ENCODE assay signal across 10 cellular contexts in genomic region chr3:65436580-65436979, GRCh38.
DNase-seq lines count a peak whose midpoint lies in the region; ATAC-seq and TF ChIP-seq lines count a peak whose summit lies in the region.
"Had no signal": no experiment of that assay in that cellular context is flagged by ENCODE, and none has a peak within 500 bp of the region (broad histone marks: within the 10 kb centered on the region; RNA-seq: fewer than 3 reads in every experiment).

No MANE protein-coding gene starts in this region.

- peak; percentile 2 for DNase-seq in activated CD8-positive, alpha-beta T cell treated with anti-CD3 and anti-CD28 coated beads for 36 hours
- DNase-seq in activated CD8-positive, alpha-beta T cell treated with anti-CD3 and anti-CD28 coated beads, Interleukin-2, amount 10 ng/mL, durations not matched to agents 7 days and 5 days = no peak
- DNase-seq in fibroblast of pulmonary artery (ENCODE audit: low read depth) (peak; percentile 20), tibial nerve (ENCODE audit: low spot score in 2 of 2) (no peak), T-helper 1 cell (no peak)
- no peak for DNase-seq in activated T-cell treated with anti-CD3 and anti-CD28 coated beads, Interleukin-2, amount 50 U/mL, for 4 hours
- DNase-seq: CD4-positive, alpha-beta memory T cell; naive thymus-derived CD4-positive, alpha-beta T cell had no signal

- no peaks in the 10 kb centered on the region for H3F3A ChIP-seq in OCI-LY1 (ENCODE audit: insufficient read depth, low read length)

- TF ChIP-seq POLR2A in tibial nerve (IDR thresholded peaks at IDR 0.05) = no peak

- H3K27ac ChIP-seq in OCI-LY1 (ENCODE audit: low read depth, low read length, poor library complexity, severe bottlenecking) (no peak overlapping the region), tibial nerve (peak overlapping the region in 1 of 4 donors; percentile 58)

- no peaks in the 10 kb centered on the region for H3K9me2 ChIP-seq in OCI-LY1 (ENCODE audit: low read depth, low read length)

- no peak overlapping the region for H3K4me2 ChIP-seq in OCI-LY1 (ENCODE audit: low read length)

- 28 to 43% methylated on average over 1 of the region's 1 CpG for WGBS in tibial nerve, 2 donors

- H3K27me3 ChIP-seq in OCI-LY1 (ENCODE audit: insufficient read depth, low read length) (no peaks in the 10 kb centered on the region), tibial nerve (no peaks in the 10 kb centered on the region)

- no peak overlapping the region for H3K9ac ChIP-seq in OCI-LY1 (ENCODE audit: low read length)

- peak in 1 of 2 donors; percentile 21 for TF ChIP-seq EP300 in tibial nerve (IDR thresholded peaks at IDR 0.05)

- intact Hi-C loops in activated CD8-positive, alpha-beta T cell treated with anti-CD3 and anti-CD28 coated beads for 36 hours (cut with micrococcal nuclease) = no loop called here

- H3K9me3 ChIP-seq in OCI-LY1 (ENCODE audit: low read length) (no peaks in the 10 kb centered on the region), tibial nerve (no peaks in the 10 kb centered on the region)

- H3K36me3 ChIP-seq in OCI-LY1 (ENCODE audit: insufficient read depth, low read length) (no peaks in the 10 kb centered on the region), tibial nerve (peaks cover 0 to 27% (median 0%) of the 10 kb centered on the region in 3 donors)

- no peak overlapping the region for H3K4me3 ChIP-seq in OCI-LY1 (ENCODE audit: low read depth, low read length, poor library complexity, severe bottlenecking)
- H3K4me3 ChIP-seq in fibroblast of pulmonary artery (replicated peaks; ENCODE audit: low read depth, low read length) = no peak overlapping the region
- H3K4me3 ChIP-seq in tibial nerve = no peak overlapping the region

- no peaks in the 10 kb centered on the region for H3K9me3 Mint-ChIP-seq in activated CD8-positive, alpha-beta T cell treated with anti-CD3 and anti-CD28 coated beads for 36 hours
- no peaks in the 10 kb centered on the region for H3K9me3 Mint-ChIP-seq in activated CD8-positive, alpha-beta T cell treated with anti-CD3 and anti-CD28 coated beads, Interleukin-2, amount 10 ng/mL, durations not matched to agents 7 days and 5 days (ENCODE audit: insufficient read depth)
- no peaks in the 10 kb centered on the region for H3K9me3 Mint-ChIP-seq in activated T-cell treated with anti-CD3 and anti-CD28 coated beads, Interleukin-2, amount 50 U/mL, for 4 hours

- no peak overlapping the region for H2AFZ ChIP-seq in OCI-LY1 (ENCODE audit: low read length)

- H3K36me3 Mint-ChIP-seq in activated CD8-positive, alpha-beta T cell treated with anti-CD3 and anti-CD28 coated beads for 36 hours (ENCODE audit: low read depth) = no peaks in the 10 kb centered on the region
- H3K36me3 Mint-ChIP-seq in activated CD8-positive, alpha-beta T cell treated with anti-CD3 and anti-CD28 coated beads, Interleukin-2, amount 10 ng/mL, durations not matched to agents 7 days and 5 days (ENCODE audit: low read depth) = no peaks in the 10 kb centered on the region
- no peaks in the 10 kb centered on the region for H3K36me3 Mint-ChIP-seq in activated T-cell treated with anti-CD3 and anti-CD28 coated beads, Interleukin-2, amount 50 U/mL, for 4 hours (ENCODE audit: insufficient read depth)
- H3K36me3 Mint-ChIP-seq: CD4-positive, alpha-beta memory T cell; naive thymus-derived CD4-positive, alpha-beta T cell had no signal

- no peak overlapping the region for H3K4me3 Mint-ChIP-seq in activated CD8-positive, alpha-beta T cell treated with anti-CD3 and anti-CD28 coated beads for 36 hours
- no peak overlapping the region for H3K4me3 Mint-ChIP-seq in activated CD8-positive, alpha-beta T cell treated with anti-CD3 and anti-CD28 coated beads, Interleukin-2, amount 10 ng/mL, durations not matched to agents 7 days and 5 days
- no peak overlapping the region for H3K4me3 Mint-ChIP-seq in activated T-cell treated with anti-CD3 and anti-CD28 coated beads, Interleukin-2, amount 50 U/mL, for 4 hours
- H3K4me3 Mint-ChIP-seq: CD4-positive, alpha-beta memory T cell; naive thymus-derived CD4-positive, alpha-beta T cell had no signal

- no peak overlapping the region for H3K27ac Mint-ChIP-seq in activated CD8-positive, alpha-beta T cell treated with anti-CD3 and anti-CD28 coated beads for 36 hours
- H3K27ac Mint-ChIP-seq in activated CD8-positive, alpha-beta T cell treated with anti-CD3 and anti-CD28 coated beads, Interleukin-2, amount 10 ng/mL, durations not matched to agents 7 days and 5 days = no peak overlapping the region
- H3K27ac Mint-ChIP-seq: CD4-positive, alpha-beta memory T cell; naive thymus-derived CD4-positive, alpha-beta T cell had no signal

- no peaks in the 10 kb centered on the region for H3K79me2 ChIP-seq in OCI-LY1 (ENCODE audit: insufficient read depth, low read length)

- POLR2A ChIA-PET in activated CD8-positive, alpha-beta T cell treated with anti-CD3 and anti-CD28 coated beads for 36 hours (lab: Charles Lee) = no interaction called here
- POLR2A ChIA-PET in activated CD8-positive, alpha-beta T cell treated with anti-CD3 and anti-CD28 coated beads, Interleukin-2, amount 10 ng/mL, durations not matched to agents 7 days and 5 days (lab: Charles Lee) = no interaction called here

- no peak for ATAC-seq in activated CD8-positive, alpha-beta T cell treated with anti-CD3 and anti-CD28 coated beads for 36 hours
- ATAC-seq in activated CD8-positive, alpha-beta T cell treated with anti-CD3 and anti-CD28 coated beads, Interleukin-2, amount 10 ng/mL, durations not matched to agents 7 days and 5 days = no peak
- no peak for ATAC-seq in GM18517 (IDR thresholded peaks at IDR 0.05; ENCODE audit: unreplicated experiment)
- ATAC-seq in activated T-cell treated with anti-CD3 and anti-CD28 coated beads, Interleukin-2, amount 50 U/mL, for 4 hours = no peak
- ATAC-seq: naive thymus-derived CD4-positive, alpha-beta T cell had no signal

- H3K4me1 ChIP-seq in OCI-LY1 (ENCODE audit: insufficient read depth, low read length, severe bottlenecking) (no peaks in the 10 kb centered on the region), tibial nerve (peaks cover 0 to 9% (median 0%) of the 10 kb centered on the region in 4 donors)

- H3K4me1 Mint-ChIP-seq in activated CD8-positive, alpha-beta T cell treated with anti-CD3 and anti-CD28 coated beads for 36 hours (ENCODE audit: low read depth) = no peaks in the 10 kb centered on the region
- H3K4me1 Mint-ChIP-seq in activated CD8-positive, alpha-beta T cell treated with anti-CD3 and anti-CD28 coated beads, Interleukin-2, amount 10 ng/mL, durations not matched to agents 7 days and 5 days (ENCODE audit: low read depth) = no peaks in the 10 kb centered on the region
- no peaks in the 10 kb centered on the region for H3K4me1 Mint-ChIP-seq in activated T-cell treated with anti-CD3 and anti-CD28 coated beads, Interleukin-2, amount 50 U/mL, for 4 hours (ENCODE audit: low read depth)
- H3K4me1 Mint-ChIP-seq: CD4-positive, alpha-beta memory T cell; naive thymus-derived CD4-positive, alpha-beta T cell had no signal

- H3K27me3 Mint-ChIP-seq in activated CD8-positive, alpha-beta T cell treated with anti-CD3 and anti-CD28 coated beads for 36 hours = no peaks in the 10 kb centered on the region
- no peaks in the 10 kb centered on the region for H3K27me3 Mint-ChIP-seq in activated CD8-positive, alpha-beta T cell treated with anti-CD3 and anti-CD28 coated beads, Interleukin-2, amount 10 ng/mL, durations not matched to agents 7 days and 5 days (ENCODE audit: low read depth)
- no peaks in the 10 kb centered on the region for H3K27me3 Mint-ChIP-seq in activated T-cell treated with anti-CD3 and anti-CD28 coated beads, Interleukin-2, amount 50 U/mL, for 4 hours (ENCODE audit: low read depth)
- H3K27me3 Mint-ChIP-seq: CD4-positive, alpha-beta memory T cell; naive thymus-derived CD4-positive, alpha-beta T cell had no signal

- no peak for TF ChIP-seq CTCF in activated CD8-positive, alpha-beta T cell treated with anti-CD3 and anti-CD28 coated beads for 36 hours (IDR thresholded peaks at IDR 0.05)
- TF ChIP-seq CTCF in OCI-LY1 (IDR thresholded peaks at IDR 0.05; ENCODE audit: low read length) = 0 out of 2 replicates have a peak, but pooled peaks have one; percentile 13
- peak; percentile 42 for TF ChIP-seq CTCF in fibroblast of pulmonary artery (IDR thresholded peaks at IDR 0.05; ENCODE audit: low read length, missing control alignments)
- TF ChIP-seq CTCF in tibial nerve (IDR thresholded peaks at IDR 0.05) = peak in 4 of 5 experiments; percentile 39 to 59 (median 47)

- CTCF ChIA-PET in activated CD8-positive, alpha-beta T cell treated with anti-CD3 and anti-CD28 coated beads for 36 hours (lab: Charles Lee) = no interaction called here
- CTCF ChIA-PET in activated CD8-positive, alpha-beta T cell treated with anti-CD3 and anti-CD28 coated beads, Interleukin-2, amount 10 ng/mL, durations not matched to agents 7 days and 5 days (lab: Charles Lee) = no interaction called here

- H4K20me1 ChIP-seq in OCI-LY1 (ENCODE audit: insufficient read depth, low read length) = no peaks in the 10 kb centered on the region

Comparison
In these comparisons a context has a peak if more than half of its experiments do, and no peak if none do; other contexts are left out.
1. DNase-seq: peak in activated CD8-positive, alpha-beta T cell treated with anti-CD3 and anti-CD28 coated beads for 36 hours (single experiment) and fibroblast of pulmonary artery (single experiment); none in activated CD8-positive, alpha-beta T cell treated with anti-CD3 and anti-CD28 coated beads, Interleukin-2, amount 10 ng/mL, durations not matched to agents 7 days and 5 days (single experiment), tibial nerve (0 of 2), activated T-cell treated with anti-CD3 and anti-CD28 coated beads, Interleukin-2, amount 50 U/mL, for 4 hours (single experiment) and T-helper 1 cell (0 of 5).